8 cellular contexts compared by ENCODE assay signal in the genomic region with DNA sequence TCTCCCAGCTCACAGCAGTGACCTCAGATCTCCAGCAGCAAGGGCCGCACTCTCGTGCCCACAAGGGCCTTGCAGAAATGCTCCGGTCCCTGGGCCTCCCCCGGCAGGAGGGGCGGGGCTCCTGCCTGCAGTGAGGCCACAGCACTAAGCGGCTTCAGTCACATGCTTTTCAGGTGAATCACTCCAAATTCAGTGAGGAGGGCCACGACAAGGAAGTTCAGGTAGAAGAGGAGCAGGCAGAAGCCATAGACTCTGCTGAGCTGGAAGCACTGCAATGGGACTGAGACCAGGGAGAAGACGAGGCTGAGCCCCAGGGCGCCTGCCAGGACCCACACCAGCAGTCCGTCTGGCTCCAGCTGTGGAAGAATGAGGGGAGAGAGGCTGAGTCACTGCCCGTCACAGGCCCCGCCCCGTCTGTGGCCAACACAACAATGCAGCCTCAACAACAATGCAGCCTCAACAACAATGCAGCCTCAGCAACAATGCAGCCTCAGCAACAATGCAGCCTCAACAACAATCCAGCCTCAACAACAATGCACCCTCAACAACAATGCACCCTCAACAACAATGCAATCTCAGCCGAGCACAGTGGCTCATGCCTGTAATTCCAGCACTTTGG. TPM values are rescaled to one million over a fixed set of nuclear protein-coding genes. Genes with fewer than 3 reads are reported as not detected.
DNase-seq lines count a peak whose midpoint lies in the region; ATAC-seq and TF ChIP-seq lines count a peak whose summit lies in the region.

No MANE protein-coding gene starts in this region.

- TF ChIP-seq CTCF in omental fat pad (IDR thresholded peaks at IDR 0.05), result no peak

- peak; percentile 52 for DNase-seq in DMS79 (lab: John Stamatoyannopoulos, UW)
- DNase-seq in fibroblast of gingiva (ENCODE audit: low read depth), result peak; percentile 80
- no peak for DNase-seq in omental fat pad (ENCODE audit: low spot score)
- DNase-seq in central memory CD4-positive, alpha-beta T cell, result no peak
- no peak for DNase-seq in NCI-H1105 (lab: John Stamatoyannopoulos, UW)

- ATAC-seq in omental fat pad (ENCODE audit: low FRiP score), result peak; percentile 52
- ATAC-seq in GM18867 (IDR thresholded peaks at IDR 0.05; ENCODE audit: unreplicated experiment), result no peak
- ATAC-seq in HG03139 (IDR thresholded peaks at IDR 0.05; ENCODE audit: unreplicated experiment), result no peak

TF ChIP-seq in PFSK-1, 5 proteins besides CTCF, POLR2A, EP300 and RAD21:
- TF ChIP-seq, protein P1, sequence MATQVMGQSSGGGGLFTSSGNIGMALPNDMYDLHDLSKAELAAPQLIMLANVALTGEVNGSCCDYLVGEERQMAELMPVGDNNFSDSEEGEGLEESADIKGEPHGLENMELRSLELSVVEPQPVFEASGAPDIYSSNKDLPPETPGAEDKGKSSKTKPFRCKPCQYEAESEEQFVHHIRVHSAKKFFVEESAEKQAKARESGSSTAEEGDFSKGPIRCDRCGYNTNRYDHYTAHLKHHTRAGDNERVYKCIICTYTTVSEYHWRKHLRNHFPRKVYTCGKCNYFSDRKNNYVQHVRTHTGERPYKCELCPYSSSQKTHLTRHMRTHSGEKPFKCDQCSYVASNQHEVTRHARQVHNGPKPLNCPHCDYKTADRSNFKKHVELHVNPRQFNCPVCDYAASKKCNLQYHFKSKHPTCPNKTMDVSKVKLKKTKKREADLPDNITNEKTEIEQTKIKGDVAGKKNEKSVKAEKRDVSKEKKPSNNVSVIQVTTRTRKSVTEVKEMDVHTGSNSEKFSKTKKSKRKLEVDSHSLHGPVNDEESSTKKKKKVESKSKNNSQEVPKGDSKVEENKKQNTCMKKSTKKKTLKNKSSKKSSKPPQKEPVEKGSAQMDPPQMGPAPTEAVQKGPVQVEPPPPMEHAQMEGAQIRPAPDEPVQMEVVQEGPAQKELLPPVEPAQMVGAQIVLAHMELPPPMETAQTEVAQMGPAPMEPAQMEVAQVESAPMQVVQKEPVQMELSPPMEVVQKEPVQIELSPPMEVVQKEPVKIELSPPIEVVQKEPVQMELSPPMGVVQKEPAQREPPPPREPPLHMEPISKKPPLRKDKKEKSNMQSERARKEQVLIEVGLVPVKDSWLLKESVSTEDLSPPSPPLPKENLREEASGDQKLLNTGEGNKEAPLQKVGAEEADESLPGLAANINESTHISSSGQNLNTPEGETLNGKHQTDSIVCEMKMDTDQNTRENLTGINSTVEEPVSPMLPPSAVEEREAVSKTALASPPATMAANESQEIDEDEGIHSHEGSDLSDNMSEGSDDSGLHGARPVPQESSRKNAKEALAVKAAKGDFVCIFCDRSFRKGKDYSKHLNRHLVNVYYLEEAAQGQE (IDR thresholded peaks at IDR 0.05; ENCODE audit: insufficient read depth in 1 of 2, low read depth in 2 of 2, low read length in 2 of 2), result no peak
- peak; percentile 66 for TF ChIP-seq FOXP2 (optimal IDR thresholded peaks at IDR 0.05; ENCODE audit: borderline replicate concordance, extremely low read depth, extremely low read length, insufficient read depth)

RNA-seq across cellular contexts. Expression of a gene that starts 35.2 kb away (rescaled TPM):
- polyA plus RNA-seq in PFSK-1 (2012; ENCODE audit: insufficient read length, low read depth), result 11.7 TPM
- 10 to 100 TPM; 22.7 to 59.3 (median 41.3) TPM for total RNA-seq in omental fat pad

RNA-seq across cellular contexts. Expression of a gene that starts 58.7 kb away (rescaled TPM):
- polyA plus RNA-seq in PFSK-1 (2012; ENCODE audit: insufficient read length, low read depth), result 24.2 TPM
- 10 to 100 TPM; 26.4 to 50.2 (median 36.2) TPM for total RNA-seq in omental fat pad

Comparison
In these comparisons a context has a peak if more than half of its experiments do, and no peak if none do; other contexts are left out.
1. DNase-seq: peak in DMS79 (single experiment) and fibroblast of gingiva (single experiment); none in omental fat pad (single experiment), central memory CD4-positive, alpha-beta T cell (single experiment) and NCI-H1105 (single experiment).